ENCODE assay signal across 1 cellular context in genomic region chr11:17353228-17354021, GRCh38.
A peak's percentile ranks its signal among the peaks of the same experiment; 100 is the strongest.
TF ChIP-seq lines count a peak whose summit lies in the region.

No MANE protein-coding gene starts in this region.

TF ChIP-seq in HepG2, 621 proteins besides CTCF, POLR2A, EP300 and RAD21 (continued from another document and continues in another):
- no peak for TF ChIP-seq ZNF430 (CRISPR knock-in tag; IDR thresholded peaks at IDR 0.05)
- TF ChIP-seq ZNF598 (CRISPR knock-in tag; IDR thresholded peaks at IDR 0.05; ENCODE audit: borderline replicate concordance) = no peak
- peak; percentile 54 for TF ChIP-seq FOSL2 (CRISPR knock-in tag; IDR thresholded peaks at IDR 0.05)
- TF ChIP-seq ZBTB34 (CRISPR knock-in tag; IDR thresholded peaks at IDR 0.05) = peak; percentile 60
- 0 out of 2 replicates have a peak, but pooled peaks have one; percentile 49 for TF ChIP-seq PAF1 (CRISPR knock-in tag; IDR thresholded peaks at IDR 0.05)
- TF ChIP-seq ZNF225 (CRISPR knock-in tag; IDR thresholded peaks at IDR 0.05) = peak; percentile 75
- TF ChIP-seq SP1 (IDR thresholded peaks at IDR 0.05) = no peak
- 0 out of 2 replicates have a peak, but pooled peaks have one; percentile 10 for TF ChIP-seq SP1 (CRISPR knock-in tag; IDR thresholded peaks at IDR 0.05)
- TF ChIP-seq ZBTB33 (CRISPR knock-in tag; IDR thresholded peaks at IDR 0.05) = peak; percentile 39; the same call in 1 of the 2 replicates
- no peak for TF ChIP-seq ETS1 (CRISPR knock-in tag; IDR thresholded peaks at IDR 0.05)
- TF ChIP-seq BATF2 (CRISPR knock-in tag; IDR thresholded peaks at IDR 0.05) = no peak; the same call in none of the 2 replicates
- peak; percentile 91 for TF ChIP-seq ZNF607 (CRISPR knock-in tag; IDR thresholded peaks at IDR 0.05; ENCODE audit: borderline replicate concordance)
- TF ChIP-seq NR2F1 (CRISPR knock-in tag; IDR thresholded peaks at IDR 0.05) = no peak
- TF ChIP-seq TFAP4 (IDR thresholded peaks at IDR 0.05; ENCODE audit: borderline replicate concordance, low read depth) = peak; percentile 55; the same call in 1 of the 2 replicates
- no peak for TF ChIP-seq ZNF562 (CRISPR knock-in tag; IDR thresholded peaks at IDR 0.05; ENCODE audit: borderline replicate concordance)
- peak; percentile 84 for TF ChIP-seq SKI (IDR thresholded peaks at IDR 0.05; ENCODE audit: partially characterized antibody)
- TF ChIP-seq KLF9 (CRISPR knock-in tag; IDR thresholded peaks at IDR 0.05; ENCODE audit: low read depth) = no peak
- TF ChIP-seq ZNF703 (CRISPR knock-in tag; IDR thresholded peaks at IDR 0.05; ENCODE audit: borderline replicate concordance) = no peak
- peak; percentile 48; the same call in 1 of the 2 replicates for TF ChIP-seq ZHX1 (CRISPR knock-in tag; IDR thresholded peaks at IDR 0.05; ENCODE audit: low read depth)
- TF ChIP-seq ZNF432 (CRISPR knock-in tag; IDR thresholded peaks at IDR 0.05; ENCODE audit: borderline replicate concordance) = no peak
- TF ChIP-seq CENPBD1 (CRISPR knock-in tag; IDR thresholded peaks at IDR 0.05; ENCODE audit: borderline replicate concordance, low read depth) = no peak
- TF ChIP-seq ZNF605 (CRISPR knock-in tag; IDR thresholded peaks at IDR 0.05) = 0 out of 2 replicates have a peak, but pooled peaks have one; percentile 59
- TF ChIP-seq AHR (CRISPR knock-in tag; IDR thresholded peaks at IDR 0.05) = peak; percentile 92
- peak; percentile 85 for TF ChIP-seq ZNF768 (CRISPR knock-in tag; IDR thresholded peaks at IDR 0.05)
- TF ChIP-seq RBM22 (optimal IDR thresholded peaks at IDR 0.05; ENCODE audit: low read length) = peak; percentile 44
- TF ChIP-seq STAT6 (CRISPR knock-in tag; IDR thresholded peaks at IDR 0.05; ENCODE audit: borderline replicate concordance) = no peak
- no peak for TF ChIP-seq TIGD3 (CRISPR knock-in tag; IDR thresholded peaks at IDR 0.05; ENCODE audit: borderline replicate concordance)
- TF ChIP-seq MXD1 (CRISPR knock-in tag; IDR thresholded peaks at IDR 0.05) = peak; percentile 90
- TF ChIP-seq ZSCAN22 (CRISPR knock-in tag; IDR thresholded peaks at IDR 0.05) = no peak
- TF ChIP-seq IKZF4 (CRISPR knock-in tag; IDR thresholded peaks at IDR 0.05; ENCODE audit: borderline replicate concordance, low read depth, not compliant biosample characterization) = peak; percentile 56
- no peak for TF ChIP-seq MLLT10 (CRISPR knock-in tag; IDR thresholded peaks at IDR 0.05)
- TF ChIP-seq IKZF1 (IDR thresholded peaks at IDR 0.05) = no peak
- 0 out of 2 replicates have a peak, but pooled peaks have one; percentile 41 for TF ChIP-seq HBP1 (CRISPR knock-in tag; IDR thresholded peaks at IDR 0.05; ENCODE audit: low read depth)
- TF ChIP-seq ZNF790 (CRISPR knock-in tag; IDR thresholded peaks at IDR 0.05; ENCODE audit: borderline replicate concordance) = peak; percentile 45; the same call in 1 of the 2 replicates
- peak; percentile 75 for TF ChIP-seq PATZ1 (CRISPR knock-in tag; IDR thresholded peaks at IDR 0.05)
- peak; percentile 88; the same call in 1 of the 2 replicates for TF ChIP-seq ZNF724P (CRISPR knock-in tag; IDR thresholded peaks at IDR 0.05; ENCODE audit: borderline replicate concordance)
- peak; percentile 85 for TF ChIP-seq ZNF124 (CRISPR knock-in tag; IDR thresholded peaks at IDR 0.05)
- TF ChIP-seq NFYC (CRISPR knock-in tag; IDR thresholded peaks at IDR 0.05) = peak; percentile 33; the same call in 1 of the 2 replicates
- peak; percentile 14; the same call in 1 of the 2 replicates for TF ChIP-seq ZNF709 (CRISPR knock-in tag; IDR thresholded peaks at IDR 0.05)
- peak; percentile 91 for TF ChIP-seq ZNF292 (CRISPR knock-in tag; IDR thresholded peaks at IDR 0.05; ENCODE audit: borderline replicate concordance, low read depth)
- peak; percentile 92 for TF ChIP-seq TBX2 (CRISPR knock-in tag; IDR thresholded peaks at IDR 0.05; ENCODE audit: borderline replicate concordance)
- no peak for TF ChIP-seq NR2F6 (IDR thresholded peaks at IDR 0.05)
- TF ChIP-seq NR2F6 (CRISPR knock-in tag; IDR thresholded peaks at IDR 0.05) = peak; percentile 58; the same call in 1 of the 2 replicates
- no peak for TF ChIP-seq THYN1 (CRISPR knock-in tag; IDR thresholded peaks at IDR 0.05; ENCODE audit: borderline replicate concordance, low read depth)
- TF ChIP-seq ZNF615 (CRISPR knock-in tag; IDR thresholded peaks at IDR 0.05; ENCODE audit: borderline replicate concordance) = no peak; the same call in 1 of the 2 replicates
- 0 out of 2 replicates have a peak, but pooled peaks have one; percentile 23 for TF ChIP-seq ESRRA (CRISPR knock-in tag; IDR thresholded peaks at IDR 0.05; ENCODE audit: low read depth)
